ENCODE assay signal across 1 cellular context in genomic region chr5:29561564-29561963, GRCh38.
TF ChIP-seq lines count a peak whose summit lies in the region.

No MANE protein-coding gene starts in this region.

TF ChIP-seq in HepG2, 621 proteins besides CTCF, POLR2A, EP300 and RAD21 (continued from another document):
- TF ChIP-seq ZNF12 (CRISPR knock-in tag; IDR thresholded peaks at IDR 0.05) (no peak), SNAPC4 (CRISPR knock-in tag; IDR thresholded peaks at IDR 0.05) (no peak), RFX3 (CRISPR knock-in tag; IDR thresholded peaks at IDR 0.05) (no peak)
